ENCODE assay signal across 18 cellular contexts in genomic region chr19:16521715-16522289, GRCh38. TPM values are rescaled to one million over a fixed set of nuclear protein-coding genes. Genes with fewer than 3 reads are reported as not detected.
DNase-seq lines count a peak whose midpoint lies in the region; ATAC-seq, FAIRE-seq and TF ChIP-seq lines count a peak whose summit lies in the region.
"Had no signal": no experiment of that assay in that cellular context is flagged by ENCODE, and none has a peak within 500 bp of the region (broad histone marks: within the 10 kb centered on the region; RNA-seq: fewer than 3 reads in every experiment).

No MANE protein-coding gene starts in this region.

- H3K9ac ChIP-seq in GM12878 (ENCODE audit: control insufficient read depth, insufficient read depth, low read length): no peak overlapping the region

- CTCF ChIA-PET in GM12878 (lab: Yijun Ruan, JAX): no interaction called here

- intact Hi-C loops in GM12878 (cut with micrococcal nuclease; ENCODE audit: unreplicated experiment): no loop called here

- FAIRE-seq in GM12878 (lab: Jason Lieb, UNC): no peak
- FAIRE-seq: A549, GM18507 had no signal

- no peaks in the 10 kb centered on the region for H3K4me1 ChIP-seq in GM12878 (ENCODE audit: control insufficient read depth, insufficient read depth, low read length)
- H3K4me1 ChIP-seq: A549 had no signal

- TF ChIP-seq CTCF in GM12878 (IDR thresholded peaks at IDR 0.05 in 2 of 3, conservative IDR thresholded peaks at IDR 0.05 in 1 of 3; ENCODE audit: control insufficient read depth in 2 of 3, extremely low read depth in 1 of 3, insufficient read depth in 1 of 3, low read depth in 3 of 3, low read length in 3 of 3) (no peak), brain microvascular endothelial cell (IDR thresholded peaks at IDR 0.05; ENCODE audit: low read depth, low read length, missing control alignments) (no peak)

- H2AFZ ChIP-seq in GM12878 (ENCODE audit: control insufficient read depth, low read depth, low read length): no peak overlapping the region
- H2AFZ ChIP-seq: GM23338 had no signal

- no peaks in the 10 kb centered on the region for H3K79me2 ChIP-seq in GM12878 (ENCODE audit: control insufficient read depth, insufficient read depth, low read length)

- ATAC-seq in GM12878 (no peak), GM21447 (IDR thresholded peaks at IDR 0.05; ENCODE audit: unreplicated experiment) (no peak)
- ATAC-seq: A549; CD8-positive, alpha-beta T cell; GM23338 had no signal

- SMC1A ChIA-PET in GM12878 (lab: Charles Lee; ENCODE audit: uncharacterized antibody, unreplicated experiment): no interaction called here

- H3K27me3 ChIP-seq in GM12878 (replicated peaks in 1 of 2; ENCODE audit: control insufficient read depth in 2 of 2, insufficient read depth in 2 of 2, low read length in 1 of 2) (no peaks in the 10 kb centered on the region), brain microvascular endothelial cell (replicated peaks) (no peaks in the 10 kb centered on the region)

- RAD21 ChIA-PET in GM12878 (lab: Charles Lee; ENCODE audit: unreplicated experiment): no interaction called here

- no peak overlapping the region for H3K27ac ChIP-seq in GM12878 (ENCODE audit: control insufficient read depth, insufficient read depth)
- H3K27ac ChIP-seq in brain microvascular endothelial cell: no peak overlapping the region
- H3K27ac ChIP-seq: A549 had no signal

- H3K9me3 ChIP-seq in GM12878 (replicated peaks; ENCODE audit: control insufficient read depth, insufficient read depth, low read length): no peaks in the 10 kb centered on the region
- H3K9me3 ChIP-seq: A549 had no signal

- no peak for TF ChIP-seq RAD21 in GM12878 (IDR thresholded peaks at IDR 0.05; ENCODE audit: insufficient read depth, low read depth, low read length)

- 98% methylated on average over 7 of the region's 10 CpGs for WGBS in GM12878 (ENCODE audit: insufficient coverage, insufficient replicate concordance, low lambda C conversion rate, missing lambda C conversion rate)

- peaks cover 28 to 71% of the 10 kb centered on the region in 2 experiments for H3K36me3 ChIP-seq in GM12878 (ENCODE audit: control insufficient read depth in 2 of 2, insufficient read depth in 2 of 2, low read length in 1 of 2)
- H3K36me3 ChIP-seq in brain microvascular endothelial cell (replicated peaks): peaks cover 87% of the 10 kb centered on the region

- H3K4me2 ChIP-seq in GM12878 (ENCODE audit: control insufficient read depth, insufficient read depth): no peak overlapping the region
- H3K4me2 ChIP-seq: A549, GM23338 had no signal

- BruUV-seq in GM12878 (replicated peaks; lab: Mats Ljungman, UMichigan): no TSS peak

- DNase-seq in 8988T (peak; percentile 16), D341Med (ENCODE audit: low spot score) (peak; percentile 34), GM12878 (ENCODE audit: low read depth, low spot score) (no peak), putamen (ENCODE audit: low spot score) (no peak), brain microvascular endothelial cell (no peak)
- DNase-seq: CD8-positive, alpha-beta T cell; COR-L47; DND-41; GDM1; H9 had no signal

- H3K4me3 ChIP-seq in GM12878: no peak overlapping the region
- no peak overlapping the region for H3K4me3 ChIP-seq in brain microvascular endothelial cell (ENCODE audit: low read depth, low read length)
- H3K4me3 ChIP-seq: A549, GM23338 had no signal

- in situ Hi-C loops in GM12878 (cut with MboI) (no loop called here), brain microvascular endothelial cell (cut with HindIII; ENCODE audit: low pct_ligation_motif_present, low sequenced_read_pairs) (no loop called here)

- no peak for TF ChIP-seq POLR2A in GM12878 (IDR thresholded peaks at IDR 0.05; ENCODE audit: low read depth, low read length)

- POLR2A ChIA-PET in GM12878 (lab: Charles Lee): no interaction called here

- TF ChIP-seq EP300 in GM12878 (IDR thresholded peaks at IDR 0.05; ENCODE audit: borderline replicate concordance in 1 of 2, control insufficient read depth in 1 of 2, low read depth in 2 of 2, low read length in 2 of 2): no peak

- H4K20me1 ChIP-seq in GM12878 (ENCODE audit: control insufficient read depth, insufficient read depth): no peaks in the 10 kb centered on the region

RNA-seq across cellular contexts. Expression of gene CHERP, which starts 20.4 kb away (rescaled TPM):
- total RNA-seq in GM12878 (2013; cell fraction: nucleolus; rRNA removed): 47.2 and 55.4 TPM in 2 replicates
- total RNA-seq in GM12878 (2014; rRNA removed): 3.6 and 4.9 TPM in 2 replicates
- total RNA-seq in GM12878 (2014; rRNA removed; fragmentation: Illumina TruSeq; extraction: Trizol): 6.8 and 7.2 TPM in 2 replicates
- total RNA-seq in GM12878 (2021): 57.5 and 65.3 TPM in 2 replicates
- 13.6 TPM for polyA plus RNA-seq in GM12878 (2011; ENCODE audit: low read depth)
- polyA plus RNA-seq in GM12878 (2011; rRNA removed): 3.2 and 5.1 TPM in 2 replicates
- polyA plus RNA-seq in GM12878 (2011; cell fraction: cytosol; rRNA removed): 7.8 and 8.6 TPM in 2 replicates
- 45.6 and 76.2 TPM in 2 replicates for polyA plus RNA-seq in GM12878 (2011; cell fraction: nucleus; rRNA removed)
- polyA plus RNA-seq in GM12878 (2012): 34.7 and 37.6 TPM in 2 replicates
- polyA plus RNA-seq in GM12878 (2014; fragmentation: Illumina TruSeq; extraction: Trizol): 3.5 and 17.6 TPM in 2 replicates
- 1 to 10 TPM in 1 of 2 experiments, under 1 TPM in 1; 0.66 to 1.7 TPM for polyA plus RNA-seq in GM12878 (2014; fragmentation: Nextera tagmentation; extraction: Ambion mirVana)
- polyA plus RNA-seq in GM12878 (2014; rRNA removed): 24.0 and 42.2 TPM in 2 replicates
- 10 to 100 TPM; 47.1 to 49.4 TPM for polyA plus RNA-seq in GM12878 (2016; fragmentation: Nextera tagmentation; extraction: Ambion mirVana)
- 4.5 and 8.6 TPM in 2 replicates for polyA minus RNA-seq in GM12878 (2011; rRNA and poly(A)+ RNA removed)
- polyA minus RNA-seq in GM12878 (2011; cell fraction: cytosol; rRNA and poly(A)+ RNA removed): 9.5 and 14.8 TPM in 2 replicates
- 15.5 and 27.3 TPM in 2 replicates for polyA minus RNA-seq in GM12878 (2011; cell fraction: nucleus; rRNA and poly(A)+ RNA removed)

RNA-seq across cellular contexts. Expression of gene C19orf44, which starts 25.6 kb away (rescaled TPM):
- 21.6 and 25.8 TPM in 2 replicates for total RNA-seq in GM12878 (2013; cell fraction: nucleolus; rRNA removed)
- 2.0 and 2.1 TPM in 2 replicates for total RNA-seq in GM12878 (2014; rRNA removed)
- total RNA-seq in GM12878 (2014; rRNA removed; fragmentation: Illumina TruSeq; extraction: Trizol): 2.7 and 3.3 TPM in 2 replicates
- 3.1 and 3.8 TPM in 2 replicates for total RNA-seq in GM12878 (2021)
- 0.84 TPM for polyA plus RNA-seq in GM12878 (2011; ENCODE audit: low read depth)
- 2.5 and 3.0 TPM in 2 replicates for polyA plus RNA-seq in GM12878 (2011; rRNA removed)
- polyA plus RNA-seq in GM12878 (2011; cell fraction: cytosol; rRNA removed): 3.5 and 3.7 TPM in 2 replicates
- 8.7 and 9.7 TPM in 2 replicates for polyA plus RNA-seq in GM12878 (2011; cell fraction: nucleus; rRNA removed)
- polyA plus RNA-seq in GM12878 (2012): 3.8 and 4.0 TPM in 2 replicates
- polyA plus RNA-seq in GM12878 (2014; fragmentation: Illumina TruSeq; extraction: Trizol): 3.6 and 5.2 TPM in 2 replicates
- polyA plus RNA-seq in GM12878 (2014; fragmentation: Nextera tagmentation; extraction: Ambion mirVana): under 1 TPM; 0.26 to 0.31 TPM
- polyA plus RNA-seq in GM12878 (2014; rRNA removed): 4.1 and 5.4 TPM in 2 replicates
- 1 to 10 TPM; 3.9 to 4.0 TPM for polyA plus RNA-seq in GM12878 (2016; fragmentation: Nextera tagmentation; extraction: Ambion mirVana)
- 1.3 and 2.3 TPM in 2 replicates for polyA minus RNA-seq in GM12878 (2011; rRNA and poly(A)+ RNA removed)
- 2.5 and 3.3 TPM in 2 replicates for polyA minus RNA-seq in GM12878 (2011; cell fraction: cytosol; rRNA and poly(A)+ RNA removed)
- polyA minus RNA-seq in GM12878 (2011; cell fraction: nucleus; rRNA and poly(A)+ RNA removed): 2.7 and 3.9 TPM in 2 replicates

RNA-seq across cellular contexts. Expression of gene CALR3, which starts 25.8 kb away (rescaled TPM):
- not detected in 2 replicates for total RNA-seq in GM12878 (2013; cell fraction: nucleolus; rRNA removed)
- total RNA-seq in GM12878 (2014; rRNA removed) (0.11 TPM in 2 replicates), GM12878 (2014; rRNA removed; fragmentation: Illumina TruSeq; extraction: Trizol) (0.18 and 0.45 TPM in 2 replicates), GM12878 (2021) (0.19 TPM in 1 of 2 replicates, not detected in the other)
- polyA plus RNA-seq in GM12878 (2011; ENCODE audit: low read depth): not detected
- polyA plus RNA-seq in GM12878 (2011; rRNA removed) (0.05 TPM in 1 of 2 replicates, not detected in the other), GM12878 (2014; fragmentation: Illumina TruSeq; extraction: Trizol) (0.35 and 0.43 TPM in 2 replicates), GM12878 (2014; fragmentation: Nextera tagmentation; extraction: Ambion mirVana) (under 1 TPM; 0.10 to 0.13 TPM), GM12878 (2014; rRNA removed) (0.12 and 0.14 TPM in 2 replicates), GM12878 (2016; fragmentation: Nextera tagmentation; extraction: Ambion mirVana) (under 1 TPM in 1 of 2 experiments, not detected in 1; 0.31 TPM)
- 0.06 TPM in 1 of 2 replicates, not detected in the other for polyA plus RNA-seq in GM12878 (2011; cell fraction: cytosol; rRNA removed)
- polyA plus RNA-seq in GM12878 (2011; cell fraction: nucleus; rRNA removed): not detected in 2 replicates
- polyA plus RNA-seq in GM12878 (2012): not detected in 2 replicates
- polyA minus RNA-seq in GM12878 (2011; rRNA and poly(A)+ RNA removed): not detected in 2 replicates
- not detected in 2 replicates for polyA minus RNA-seq in GM12878 (2011; cell fraction: cytosol; rRNA and poly(A)+ RNA removed)
- polyA minus RNA-seq in GM12878 (2011; cell fraction: nucleus; rRNA and poly(A)+ RNA removed): not detected in 2 replicates
- total RNA-seq: CD8-positive, alpha-beta T cell; HT1080 had no signal
- polyA plus RNA-seq: AG04450, BJ, CD14-positive monocyte had no signal

RNA-seq across cellular contexts. Expression of gene EPS15L1, which starts 50.0 kb away (rescaled TPM):
- 105 and 117 TPM in 2 replicates for total RNA-seq in GM12878 (2013; cell fraction: nucleolus; rRNA removed)
- 11.3 and 11.4 TPM in 2 replicates for total RNA-seq in GM12878 (2014; rRNA removed)
- 15.9 and 16.7 TPM in 2 replicates for total RNA-seq in GM12878 (2014; rRNA removed; fragmentation: Illumina TruSeq; extraction: Trizol)
- total RNA-seq in GM12878 (2021): 43.5 and 50.4 TPM in 2 replicates
- 14.0 TPM for polyA plus RNA-seq in GM12878 (2011; ENCODE audit: low read depth)
- polyA plus RNA-seq in GM12878 (2011; rRNA removed): 7.2 and 19.1 TPM in 2 replicates
- 15.6 and 16.9 TPM in 2 replicates for polyA plus RNA-seq in GM12878 (2011; cell fraction: cytosol; rRNA removed)
- 32.3 and 38.7 TPM in 2 replicates for polyA plus RNA-seq in GM12878 (2011; cell fraction: nucleus; rRNA removed)
- 34.0 and 35.2 TPM in 2 replicates for polyA plus RNA-seq in GM12878 (2012)
- polyA plus RNA-seq in GM12878 (2014; fragmentation: Illumina TruSeq; extraction: Trizol): 20.4 and 24.1 TPM in 2 replicates
- polyA plus RNA-seq in GM12878 (2014; fragmentation: Nextera tagmentation; extraction: Ambion mirVana): 1 to 10 TPM; 5.9 to 7.6 TPM
- polyA plus RNA-seq in GM12878 (2014; rRNA removed): 20.4 and 25.3 TPM in 2 replicates
- 10 to 100 TPM; 41.3 to 43.3 TPM for polyA plus RNA-seq in GM12878 (2016; fragmentation: Nextera tagmentation; extraction: Ambion mirVana)
- polyA minus RNA-seq in GM12878 (2011; rRNA and poly(A)+ RNA removed): 21.1 and 23.7 TPM in 2 replicates
- 10.7 and 12.6 TPM in 2 replicates for polyA minus RNA-seq in GM12878 (2011; cell fraction: cytosol; rRNA and poly(A)+ RNA removed)
- polyA minus RNA-seq in GM12878 (2011; cell fraction: nucleus; rRNA and poly(A)+ RNA removed): 20.1 and 45.2 TPM in 2 replicates

RNA-seq across cellular contexts. Expression of gene SLC35E1, which starts 50.4 kb away (rescaled TPM):
- total RNA-seq in GM12878 (2013; cell fraction: nucleolus; rRNA removed): 130 and 131 TPM in 2 replicates
- total RNA-seq in GM12878 (2014; rRNA removed): 24.7 and 26.5 TPM in 2 replicates
- 20.1 and 20.4 TPM in 2 replicates for total RNA-seq in GM12878 (2014; rRNA removed; fragmentation: Illumina TruSeq; extraction: Trizol)
- 30.9 and 33.7 TPM in 2 replicates for total RNA-seq in GM12878 (2021)
- polyA plus RNA-seq in GM12878 (2011; ENCODE audit: low read depth): 23.4 TPM
- polyA plus RNA-seq in GM12878 (2011; rRNA removed): 28.7 and 37.7 TPM in 2 replicates
- polyA plus RNA-seq in GM12878 (2011; cell fraction: cytosol; rRNA removed): 42.7 and 47.6 TPM in 2 replicates
- polyA plus RNA-seq in GM12878 (2011; cell fraction: nucleus; rRNA removed): 45.6 and 46.8 TPM in 2 replicates
- 32.1 and 35.8 TPM in 2 replicates for polyA plus RNA-seq in GM12878 (2012)
- polyA plus RNA-seq in GM12878 (2014; fragmentation: Illumina TruSeq; extraction: Trizol): 20.5 and 23.8 TPM in 2 replicates
- polyA plus RNA-seq in GM12878 (2014; fragmentation: Nextera tagmentation; extraction: Ambion mirVana): 10 to 100 TPM; 11.3 to 15.1 TPM
- polyA plus RNA-seq in GM12878 (2014; rRNA removed): 19.6 and 26.7 TPM in 2 replicates
- polyA plus RNA-seq in GM12878 (2016; fragmentation: Nextera tagmentation; extraction: Ambion mirVana): 10 to 100 TPM; 12.6 to 20.0 TPM
- 96.4 and 132 TPM in 2 replicates for polyA minus RNA-seq in GM12878 (2011; rRNA and poly(A)+ RNA removed)
- polyA minus RNA-seq in GM12878 (2011; cell fraction: cytosol; rRNA and poly(A)+ RNA removed): 29.0 and 31.5 TPM in 2 replicates
- 27.3 and 43.1 TPM in 2 replicates for polyA minus RNA-seq in GM12878 (2011; cell fraction: nucleus; rRNA and poly(A)+ RNA removed)

Comparison
In these comparisons a context has a peak if more than half of its experiments do, and no peak if none do; other contexts are left out.
1. DNase-seq: peak in 8988T (single experiment) and D341Med (single experiment); none in GM12878 (single experiment), putamen (single experiment) and brain microvascular endothelial cell (single experiment).